In genomic region chr5:142679744-142680143, GRCh38 we compare ENCODE assay signal across 28 cellular contexts. TPM values are rescaled to one million over a fixed set of nuclear protein-coding genes. Genes with fewer than 3 reads are reported as not detected.
"Had no signal": no experiment of that assay in that cellular context is flagged by ENCODE, and none has a peak within 500 bp of the region (broad histone marks: within the 10 kb centered on the region; RNA-seq: fewer than 3 reads in every experiment).

No MANE protein-coding gene starts in this region.

- H3K27ac Mint-ChIP-seq: immature natural killer cell; mesothelial cell of epicardium; natural killer cell; nephron progenitor cell; neural progenitor cell; stimulated activated naive B cell treated with anti-CD40 and anti-IgM and Interleukin-4, amounts not matched to agents 10 μg/mL and 1 μg/mL and 100 μg/mL, for 72 hours had no signal

- H3K4me3 Mint-ChIP-seq: immature natural killer cell; mesothelial cell of epicardium; naive B cell; natural killer cell; nephron progenitor cell; neural progenitor cell; stimulated activated naive B cell treated with anti-CD40 and anti-IgM and Interleukin-4, amounts not matched to agents 10 μg/mL and 1 μg/mL and 100 μg/mL, for 72 hours had no signal

- H3K9ac ChIP-seq: neural progenitor cell had no signal

- H3K4me1 ChIP-seq: prostate gland, testis had no signal

- H3K27ac ChIP-seq: left ventricle myocardium inferior, neural progenitor cell, ovary, prostate gland, testis, thyroid gland, upper lobe of right lung had no signal

- H3K9me3 Mint-ChIP-seq: immature natural killer cell, mesothelial cell of epicardium, natural killer cell, nephron progenitor cell had no signal

- H3K36me3 Mint-ChIP-seq: immature natural killer cell; mesothelial cell of epicardium; natural killer cell; neural progenitor cell; stimulated activated naive B cell treated with anti-CD40 and anti-IgM and Interleukin-4, amounts not matched to agents 10 μg/mL and 1 μg/mL and 100 μg/mL, for 72 hours had no signal

- H3K9me3 ChIP-seq: left ventricle myocardium inferior, ovary, prostate gland, stomach, testis, thyroid gland, transverse colon, upper lobe of right lung had no signal

- H3K4me2 ChIP-seq: neural progenitor cell had no signal

- H3K4me1 Mint-ChIP-seq: immature natural killer cell; naive B cell; natural killer cell; stimulated activated naive B cell treated with anti-CD40 and anti-IgM and Interleukin-4, amounts not matched to agents 10 μg/mL and 1 μg/mL and 100 μg/mL, for 72 hours had no signal

- H3K27me3 ChIP-seq: neural progenitor cell, ovary, stomach, testis, thyroid gland, transverse colon, upper lobe of right lung had no signal

- DNase-seq: hypothalamus; immature natural killer cell; left ventricle myocardium inferior; mesendoderm; naive B cell; natural killer cell; nephron progenitor cell; ovary; retina; right cardiac atrium; stimulated activated CD4-positive, alpha-beta T cell treated with anti-CD3 and anti-CD28 coated beads, Interleukin-12 subunit alpha, Interleukin-12 subunit beta, amount 100 ng/mL, for 4 hours; stimulated activated CD4-positive, alpha-beta T cell treated with anti-CD3 and anti-CD28 coated beads, Interleukin-15, amount 100 ng/mL, for 24 hours; stimulated activated CD4-positive, alpha-beta T cell treated with anti-CD3 and anti-CD28 coated beads, Interleukin-2, amount 100 ng/mL, for 24 hours; stimulated activated CD4-positive, alpha-beta T cell treated with anti-CD3 and anti-CD28 coated beads, Interleukin-4, amount 100 ng/mL, for 1 hour; stimulated activated naive B cell treated with anti-CD40 and anti-IgM and Interleukin-4, amounts not matched to agents 10 μg/mL and 1 μg/mL and 100 μg/mL, for 72 hours; stimulated activated naive CD8-positive, alpha-beta T cell treated with anti-CD3 and anti-CD28 coated beads, Interleukin-15, Interleukin-2, amounts not matched to agents 100 U/mL and 50 U/mL, for 24 hours; stomach; testis; thyroid gland; transverse colon; upper lobe of right lung had no signal

- H3K4me3 ChIP-seq: left ventricle myocardium inferior, lung, neural progenitor cell, ovary, prostate gland, skin epidermis, stomach, testis, thyroid gland, transverse colon, upper lobe of right lung had no signal

- H3K36me3 ChIP-seq: neural progenitor cell, ovary, prostate gland, stomach, thyroid gland, transverse colon, upper lobe of right lung had no signal

- ATAC-seq: natural killer cell; right cardiac atrium; sciatic nerve; stimulated activated naive B cell treated with anti-CD40 and anti-IgM and Interleukin-4, amounts not matched to agents 10 μg/mL and 1 μg/mL and 100 μg/mL, for 72 hours; stimulated activated naive CD8-positive, alpha-beta T cell treated with anti-CD3 and anti-CD28 coated beads, Interleukin-15, Interleukin-2, amounts not matched to agents 100 U/mL and 50 U/mL, for 24 hours; upper lobe of right lung had no signal

RNA-seq across cellular contexts. Expression of gene FGF1, which starts 6.1 kb away (rescaled TPM):
- total RNA-seq: mononuclear cell, natural killer cell had no signal
- polyA plus RNA-seq: immature natural killer cell had no signal
